ENCODE assay signal across 8 cellular contexts in genomic region chr12:92065018-92065499, GRCh38.
DNase-seq lines count a peak whose midpoint lies in the region; ATAC-seq and TF ChIP-seq lines count a peak whose summit lies in the region.

No MANE protein-coding gene starts in this region.

- H3K36me3 ChIP-seq in thymus (ENCODE audit: control insufficient read depth, insufficient read depth) = no peaks in the 10 kb centered on the region

- no peaks in the 10 kb centered on the region for H3K9me3 ChIP-seq in thymus (ENCODE audit: control insufficient read depth)

- H3K9me3 Mint-ChIP-seq in glutamatergic neuron (ENCODE audit: unreplicated experiment) = no peaks in the 10 kb centered on the region

- peaks cover 21% of the 10 kb centered on the region for H3K4me1 ChIP-seq in thymus (ENCODE audit: control insufficient read depth, insufficient read depth, low read length)

- peak overlapping the region; percentile 6 for H3K4me3 ChIP-seq in thymus (ENCODE audit: low read length)

- ATAC-seq in GM19324 (IDR thresholded peaks at IDR 0.05; ENCODE audit: low FRiP score, unreplicated experiment) (peak; percentile 77), HG03378 (IDR thresholded peaks at IDR 0.05; ENCODE audit: unreplicated experiment) (peak; percentile 68)

- peaks cover 2% of the 10 kb centered on the region for H3K4me1 Mint-ChIP-seq in glutamatergic neuron (ENCODE audit: low read depth, unreplicated experiment)

- TF ChIP-seq CTCF in glutamatergic neuron (IDR thresholded peaks at IDR 0.05; ENCODE audit: partially characterized antibody, unreplicated experiment) = no peak

- no peaks in the 10 kb centered on the region for H3K36me3 Mint-ChIP-seq in glutamatergic neuron (ENCODE audit: unreplicated experiment)

- WGBS in thymus = 67% methylated on average over 8 of the region's 8 CpGs

- no peaks in the 10 kb centered on the region for H3K27me3 Mint-ChIP-seq in glutamatergic neuron (ENCODE audit: unreplicated experiment)

- H3K27me3 ChIP-seq in thymus (ENCODE audit: control insufficient read depth, insufficient read depth) = no peaks in the 10 kb centered on the region

- DNase-seq in AG08395 (ENCODE audit: low spot score) (peak; percentile 6), T-helper 22 cell (ENCODE audit: low read depth) (peak; percentile 48), kidney tubule cell (ENCODE audit: low spot score) (peak; percentile 72), glutamatergic neuron (no peak), AG20443 (ENCODE audit: low spot score) (no peak)

- H3K27ac ChIP-seq in thymus (ENCODE audit: low read depth) = peak overlapping the region; percentile 68

- no peak overlapping the region for H3K27ac Mint-ChIP-seq in glutamatergic neuron (ENCODE audit: unreplicated experiment)

- H3K4me3 Mint-ChIP-seq in glutamatergic neuron (ENCODE audit: unreplicated experiment) = no peak overlapping the region

Comparison
In these comparisons a context has a peak if more than half of its experiments do, and no peak if none do; other contexts are left out.
1. DNase-seq: peak in AG08395 (single experiment), T-helper 22 cell (single experiment) and kidney tubule cell (single experiment); none in glutamatergic neuron (single experiment) and AG20443 (single experiment).